9 cellular contexts compared by ENCODE assay signal in genomic region chr1:67162954-67163353, GRCh38. TPM values are rescaled to one million over a fixed set of nuclear protein-coding genes. Genes with fewer than 3 reads are reported as not detected.
DNase-seq lines count a peak whose midpoint lies in the region; ATAC-seq and TF ChIP-seq lines count a peak whose summit lies in the region.
"Had no signal": no experiment of that assay in that cellular context is flagged by ENCODE, and none has a peak within 500 bp of the region (broad histone marks: within the 10 kb centered on the region; RNA-seq: fewer than 3 reads in every experiment).

No MANE protein-coding gene starts in this region.

- no peaks in the 10 kb centered on the region for H3K9me2 ChIP-seq in hepatocyte (replicated peaks; ENCODE audit: insufficient read depth)

- no peaks in the 10 kb centered on the region for H3K36me3 ChIP-seq in hepatocyte (replicated peaks; ENCODE audit: insufficient read depth, low read depth)
- H3K36me3 ChIP-seq in gastrocnemius medialis: no peaks in the 10 kb centered on the region

- no peaks in the 10 kb centered on the region for H3K27me3 ChIP-seq in hepatocyte
- H3K27me3 ChIP-seq in gastrocnemius medialis: no peaks in the 10 kb centered on the region

- no peak overlapping the region for H3K4me2 ChIP-seq in hepatocyte

- TF ChIP-seq CTCF in hepatocyte (IDR thresholded peaks at IDR 0.05; ENCODE audit: poor library complexity) (no peak), gastrocnemius medialis (IDR thresholded peaks at IDR 0.05 in 4 of 5, conservative IDR thresholded peaks at IDR 0.05 in 1 of 5) (no peak)

- no peak for TF ChIP-seq POLR2A in gastrocnemius medialis (IDR thresholded peaks at IDR 0.05)

- H3K9me3 ChIP-seq in hepatocyte (ENCODE audit: low read depth) (no peaks in the 10 kb centered on the region), gastrocnemius medialis (no peaks in the 10 kb centered on the region)

- H4K20me1 ChIP-seq in hepatocyte (ENCODE audit: insufficient read depth, poor library complexity, severe bottlenecking): no peaks in the 10 kb centered on the region

- H3K4me1 ChIP-seq in hepatocyte (ENCODE audit: insufficient read depth) (no peaks in the 10 kb centered on the region), gastrocnemius medialis (no peaks in the 10 kb centered on the region)

- no peak overlapping the region for H3K4me3 ChIP-seq in hepatocyte
- no peak overlapping the region for H3K4me3 ChIP-seq in gastrocnemius medialis

- no peaks in the 10 kb centered on the region for H3K79me2 ChIP-seq in hepatocyte

- no peak overlapping the region for H2AFZ ChIP-seq in hepatocyte

- peak; percentile 0 to 10 for DNase-seq in SW 1271 (lab: John Stamatoyannopoulos, UW)
- DNase-seq in hepatocyte (ENCODE audit: low spot score): peak; percentile 41
- no peak for DNase-seq in central memory CD4-positive, alpha-beta T cell
- DNase-seq in NCI-H82 (lab: John Stamatoyannopoulos, UW): no peak
- no peak for DNase-seq in gastrocnemius medialis
- no peak for DNase-seq in caudate nucleus (lab: John Stamatoyannopoulos, UW)

- H3K27ac ChIP-seq in hepatocyte (peak overlapping the region; percentile 53), gastrocnemius medialis (no peak overlapping the region), caudate nucleus (ENCODE audit: low read depth, low read length) (no peak overlapping the region)

- peak; percentile 54 for ATAC-seq in GM18511 (IDR thresholded peaks at IDR 0.05; ENCODE audit: unreplicated experiment)
- peak; percentile 59 for ATAC-seq in HG02642 (IDR thresholded peaks at IDR 0.05; ENCODE audit: poor library complexity, unreplicated experiment)
- no peak for ATAC-seq in gastrocnemius medialis

- in situ Hi-C loops in gastrocnemius medialis (cut with MboI; ENCODE audit: low sequenced_read_pairs in 4 of 4): no loop called here

- intact Hi-C loops in gastrocnemius medialis (cut with DNase I; ENCODE audit: low total_unique reads): no loop called here

- WGBS in hepatocyte (ENCODE audit: low lambda C conversion rate, missing lambda C conversion rate): 70% methylated on average over 2 of the region's 2 CpGs

RNA-seq across cellular contexts. Expression of gene IL23R, which starts 3.3 kb away (rescaled TPM):
- total RNA-seq in hepatocyte (0.20 and 0.96 TPM in 2 replicates), gastrocnemius medialis (not detected)
- polyA plus RNA-seq in hepatocyte: 0.16 TPM in 1 of 2 replicates, not detected in the other

RNA-seq across cellular contexts. Expression of gene C1orf141, which starts 28.2 kb away (rescaled TPM):
- total RNA-seq in hepatocyte: not detected in 2 replicates
- polyA plus RNA-seq in hepatocyte: not detected in 2 replicates
- total RNA-seq in gastrocnemius medialis: not detected
- total RNA-seq: T-helper 1 cell treated with Interleukin-12 subunit alpha and Interleukin-12 subunit beta and Interleukin-4 antibody, amounts not matched to agents 30 ng/mL and 1 ng/mL, for 36 hours had no signal

Comparison
In these comparisons a context has a peak if more than half of its experiments do, and no peak if none do; other contexts are left out.
1. ATAC-seq: peak in GM18511 (single experiment) and HG02642 (single experiment); none in gastrocnemius medialis (0 of 2).
2. DNase-seq: peak in SW 1271 (2 of 2) and hepatocyte (single experiment); none in central memory CD4-positive, alpha-beta T cell (single experiment), NCI-H82 (single experiment), gastrocnemius medialis (0 of 2) and caudate nucleus (0 of 61).